In genomic region chr5:135329101-135329912, GRCh38 we compare ENCODE assay signal across 1 cellular context.
TF ChIP-seq lines count a peak whose summit lies in the region.

No MANE protein-coding gene starts in this region.

TF ChIP-seq in HepG2, 621 proteins besides CTCF, POLR2A, EP300 and RAD21:
- TF ChIP-seq TIGD3 (CRISPR knock-in tag; IDR thresholded peaks at IDR 0.05; ENCODE audit: borderline replicate concordance) (no peak), U2AF1 (optimal IDR thresholded peaks at IDR 0.05; ENCODE audit: low read depth, low read length) (no peak), ZNF576 (CRISPR knock-in tag; IDR thresholded peaks at IDR 0.05) (no peak), ZNF354B (CRISPR knock-in tag; IDR thresholded peaks at IDR 0.05) (no peak), ZNF205 (CRISPR knock-in tag; IDR thresholded peaks at IDR 0.05) (no peak), ADNP (CRISPR knock-in tag; IDR thresholded peaks at IDR 0.05) (no peak), PRPF4 (IDR thresholded peaks at IDR 0.05; ENCODE audit: low read depth, low read length, poor library complexity, severe bottlenecking) (no peak), PCBP2 (optimal IDR thresholded peaks at IDR 0.05; ENCODE audit: low read depth, low read length, poor library complexity, severe bottlenecking) (no peak), ZNF44 (CRISPR knock-in tag; IDR thresholded peaks at IDR 0.05) (no peak), MAX (IDR thresholded peaks at IDR 0.05) (no peak), ZNF501 (CRISPR knock-in tag; IDR thresholded peaks at IDR 0.05) (no peak), ZNF230 (CRISPR knock-in tag; IDR thresholded peaks at IDR 0.05) (no peak), NFIB (CRISPR knock-in tag; IDR thresholded peaks at IDR 0.05; ENCODE audit: borderline replicate concordance) (no peak), ZNF160 (CRISPR knock-in tag; IDR thresholded peaks at IDR 0.05) (no peak), SALL1 (CRISPR knock-in tag; IDR thresholded peaks at IDR 0.05) (no peak), MIER3 (CRISPR knock-in tag; IDR thresholded peaks at IDR 0.05; ENCODE audit: borderline replicate concordance) (no peak)
